In the genomic region with DNA sequence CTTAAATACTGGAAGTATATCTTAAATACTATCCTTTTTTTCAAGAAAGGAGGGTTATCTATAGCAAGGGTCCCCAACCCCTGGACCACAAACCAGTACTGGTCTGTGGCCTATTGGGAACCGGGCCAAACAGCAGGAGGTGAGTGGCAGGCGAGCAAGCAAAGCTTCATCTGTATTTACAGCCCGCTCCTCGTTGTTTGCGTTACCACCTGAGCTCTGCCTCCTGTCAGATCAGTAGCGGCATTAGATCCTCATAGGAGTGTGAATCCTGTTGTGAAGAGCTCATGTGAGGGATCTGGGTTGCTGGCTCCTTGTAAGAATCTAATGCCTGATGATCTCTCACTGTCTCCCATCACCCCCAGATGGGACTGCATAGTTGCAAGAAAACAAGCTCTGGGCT, we compare ENCODE assay signal across 24 cellular contexts.
"Had no signal": no experiment of that assay in that cellular context is flagged by ENCODE, and none has a peak within 500 bp of the region (broad histone marks: within the 10 kb centered on the region; RNA-seq: fewer than 3 reads in every experiment).

No MANE protein-coding gene starts in this region.

- H3K27me3 ChIP-seq: colonic mucosa, gastrocnemius medialis, neural progenitor cell, right lobe of liver, tibial nerve, upper lobe of right lung, uterus had no signal

- H3K4me1 Mint-ChIP-seq: endodermal cell, neural progenitor cell had no signal

- H3K4me3 Mint-ChIP-seq: dendritic cell treated with granulocyte-macrophage colony-stimulating factor and Interleukin-4, amounts not matched to agents 40 ng/mL and 50 ng/mL, for 4 days; endodermal cell; memory B cell; natural killer cell; neural progenitor cell; stimulated activated naive B cell treated with anti-CD40 and anti-IgM and Interleukin-4, amounts not matched to agents 10 μg/mL and 1 μg/mL and 100 μg/mL, for 72 hours; stimulated activated naive CD8-positive, alpha-beta T cell treated with anti-CD3 and anti-CD28 coated beads, Interleukin-15, Interleukin-2, amounts not matched to agents 100 ng/mL and 50 ng/mL, for 24 hours had no signal

- H3K4me1 ChIP-seq: colonic mucosa, gastrocnemius medialis, neural progenitor cell, parathyroid adenoma, right lobe of liver, tibial nerve, upper lobe of right lung, uterus had no signal

- H3K9me3 Mint-ChIP-seq: dendritic cell treated with granulocyte-macrophage colony-stimulating factor and Interleukin-4, amounts not matched to agents 40 ng/mL and 50 ng/mL, for 4 days; endodermal cell; memory B cell; natural killer cell; neural progenitor cell; stimulated activated naive B cell treated with anti-CD40 and anti-IgM and Interleukin-4, amounts not matched to agents 10 μg/mL and 1 μg/mL and 100 μg/mL, for 72 hours; stimulated activated naive CD8-positive, alpha-beta T cell treated with anti-CD3 and anti-CD28 coated beads, Interleukin-15, Interleukin-2, amounts not matched to agents 100 ng/mL and 50 ng/mL, for 24 hours had no signal

- H3K36me3 Mint-ChIP-seq: neural progenitor cell had no signal

- H3K27ac ChIP-seq: colonic mucosa, epithelial cell of prostate, gastrocnemius medialis, neural progenitor cell, parathyroid adenoma, right lobe of liver, thoracic aorta, tibial nerve, upper lobe of right lung had no signal

- H3K9me3 ChIP-seq: colonic mucosa, gastrocnemius medialis, right lobe of liver, thoracic aorta, tibial nerve, upper lobe of right lung, uterus had no signal

- DNase-seq: colonic mucosa; effector CD8-positive, alpha-beta T cell; endodermal cell; gastrocnemius medialis; head of caudate nucleus; kidney; natural killer cell; right lobe of liver; small intestine; stimulated activated CD4-positive, alpha-beta T cell treated with anti-CD3 and anti-CD28 coated beads, Interleukin-15, amount 100 ng/mL, for 24 hours; stimulated activated CD4-positive, alpha-beta T cell treated with anti-CD3 and anti-CD28 coated beads, Interleukin-2, amount 100 ng/mL, for 48 hours; stimulated activated naive B cell treated with anti-CD40 and anti-IgM and Interleukin-4, amounts not matched to agents 10 μg/mL and 1 μg/mL and 100 μg/mL, for 72 hours; upper lobe of right lung; uterus had no signal

- H3K27ac Mint-ChIP-seq: dendritic cell treated with granulocyte-macrophage colony-stimulating factor and Interleukin-4, amounts not matched to agents 40 ng/mL and 50 ng/mL, for 4 days; endodermal cell; memory B cell; natural killer cell; neural progenitor cell; progenitor cell of endocrine pancreas; stimulated activated naive B cell treated with anti-CD40 and anti-IgM and Interleukin-4, amounts not matched to agents 10 μg/mL and 1 μg/mL and 100 μg/mL, for 72 hours; stimulated activated naive CD8-positive, alpha-beta T cell treated with anti-CD3 and anti-CD28 coated beads, Interleukin-15, Interleukin-2, amounts not matched to agents 100 ng/mL and 50 ng/mL, for 24 hours had no signal

- H3K4me3 ChIP-seq: colonic mucosa, gastrocnemius medialis, lung, neural progenitor cell, right lobe of liver, thoracic aorta, tibial nerve, upper lobe of right lung, uterus had no signal

- H3K36me3 ChIP-seq: colonic mucosa, neural progenitor cell, thoracic aorta, uterus had no signal

- H3K27me3 Mint-ChIP-seq: dendritic cell treated with granulocyte-macrophage colony-stimulating factor and Interleukin-4, amounts not matched to agents 40 ng/mL and 50 ng/mL, for 4 days; memory B cell; progenitor cell of endocrine pancreas; stimulated activated naive B cell treated with anti-CD40 and anti-IgM and Interleukin-4, amounts not matched to agents 10 μg/mL and 1 μg/mL and 100 μg/mL, for 72 hours; stimulated activated naive CD8-positive, alpha-beta T cell treated with anti-CD3 and anti-CD28 coated beads, Interleukin-15, Interleukin-2, amounts not matched to agents 100 ng/mL and 50 ng/mL, for 24 hours had no signal
